In the genomic region with DNA sequence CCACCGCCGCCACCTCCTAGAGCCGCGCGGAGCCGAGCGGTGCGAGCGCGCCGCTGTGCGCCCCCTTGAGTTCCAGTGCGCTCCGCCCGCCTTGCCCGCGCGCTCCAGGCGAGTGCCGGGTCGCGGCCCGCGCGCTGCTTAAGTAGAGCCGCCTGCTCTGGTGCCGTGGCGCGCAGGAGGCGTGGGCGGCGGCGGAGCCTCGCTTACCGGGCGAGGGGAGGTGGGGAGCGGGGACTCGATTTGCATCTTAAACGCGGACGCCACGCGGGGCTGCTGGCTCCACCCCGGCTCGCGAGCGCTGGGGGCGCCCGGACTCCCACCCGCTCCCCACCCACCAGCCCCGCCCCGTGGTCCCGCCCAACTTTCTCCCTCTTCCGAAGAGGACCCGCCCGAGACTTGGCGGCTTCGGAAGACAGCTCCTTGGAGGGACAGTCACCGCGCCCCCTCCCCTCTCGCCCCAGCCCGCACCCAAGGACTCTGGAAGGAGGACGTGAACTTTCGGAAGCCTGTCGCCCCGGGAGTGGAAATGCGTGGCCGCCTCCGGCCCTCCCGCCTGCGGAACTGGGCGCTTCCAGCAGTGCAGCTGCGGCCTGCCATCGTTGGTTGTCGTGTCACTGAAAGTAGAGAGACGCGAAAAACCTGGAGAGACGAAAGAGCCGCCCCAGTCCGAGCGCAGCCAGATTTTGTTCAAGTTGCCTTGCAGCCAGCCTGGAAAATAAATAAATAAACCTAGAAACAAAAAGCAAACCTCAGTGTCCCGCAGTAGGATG, we compare ENCODE assay signal across 8 cellular contexts. TPM values are rescaled to one million over a fixed set of nuclear protein-coding genes. Genes with fewer than 3 reads are reported as not detected.
DNase-seq lines count a peak whose midpoint lies in the region; ATAC-seq and TF ChIP-seq lines count a peak whose summit lies in the region.

A gene (minus strand): TSS at position 114 of the 770 bp plus-strand sequence. CDS start 257 bp downstream, outside the sequence.

- H3K4me3 ChIP-seq in AG09309 (ENCODE audit: control insufficient read depth, low read depth, low read length) (peak within 1 kb of the TSS; percentile 64), endocrine pancreas (ENCODE audit: control insufficient read depth, insufficient read depth, low read length) (peak within 1 kb of the TSS; percentile 91)

- H3K36me3 ChIP-seq in endocrine pancreas (ENCODE audit: control insufficient read depth, insufficient read depth, low read length), result no peaks in the 10 kb centered on the region

- peak within 1 kb of the TSS; percentile 50 for H3K27ac Mint-ChIP-seq in activated CD8-positive, alpha-beta memory T cell treated with anti-CD3 and anti-CD28 coated beads, Interleukin-2, amount 10 ng/mL, durations not matched to agents 7 days and 5 days

- H3K4me1 Mint-ChIP-seq in activated CD8-positive, alpha-beta memory T cell treated with anti-CD3 and anti-CD28 coated beads, Interleukin-2, amount 10 ng/mL, durations not matched to agents 7 days and 5 days, result peaks cover 20% of the 10 kb centered on the region

- H3K9me3 ChIP-seq in endocrine pancreas (ENCODE audit: control insufficient read depth, low read length), result no peaks in the 10 kb centered on the region

- no peaks in the 10 kb centered on the region for H3K27me3 ChIP-seq in endocrine pancreas (ENCODE audit: control insufficient read depth, insufficient read depth, low read length)

- peak within 1 kb of the TSS; percentile 87 for H3K9ac ChIP-seq in endocrine pancreas (ENCODE audit: control insufficient read depth, insufficient read depth, low read length)

- H3K4me1 ChIP-seq in endocrine pancreas (ENCODE audit: control insufficient read depth, insufficient read depth, low read length), result peaks cover 13% of the 10 kb centered on the region

- ATAC-seq in GM18870 (IDR thresholded peaks at IDR 0.05; ENCODE audit: unreplicated experiment) (peak; percentile 41), HG03103 (IDR thresholded peaks at IDR 0.05; ENCODE audit: low read depth, unreplicated experiment) (peak; percentile 59)
- peak; percentile 80 for ATAC-seq in activated CD8-positive, alpha-beta memory T cell treated with anti-CD3 and anti-CD28 coated beads, Interleukin-2, amount 10 ng/mL, durations not matched to agents 7 days and 5 days

- no peaks in the 10 kb centered on the region for H3K9me3 Mint-ChIP-seq in activated CD8-positive, alpha-beta memory T cell treated with anti-CD3 and anti-CD28 coated beads, Interleukin-2, amount 10 ng/mL, durations not matched to agents 7 days and 5 days (ENCODE audit: low read depth)

- TF ChIP-seq CTCF in AG09309 (IDR thresholded peaks at IDR 0.05; ENCODE audit: control insufficient read depth, insufficient read depth, low read depth, low read length, missing control alignments), result peak; percentile 23

- peaks cover 72% of the 10 kb centered on the region for H3K27me3 Mint-ChIP-seq in activated CD8-positive, alpha-beta memory T cell treated with anti-CD3 and anti-CD28 coated beads, Interleukin-2, amount 10 ng/mL, durations not matched to agents 7 days and 5 days

- H3K4me3 Mint-ChIP-seq in activated CD8-positive, alpha-beta memory T cell treated with anti-CD3 and anti-CD28 coated beads, Interleukin-2, amount 10 ng/mL, durations not matched to agents 7 days and 5 days, result peak within 1 kb of the TSS; percentile 79

- CTCF ChIA-PET in activated CD8-positive, alpha-beta memory T cell treated with anti-CD3 and anti-CD28 coated beads, Interleukin-2, amount 10 ng/mL, durations not matched to agents 7 days and 5 days (lab: Charles Lee), result interaction anchor here (0.9 to 3.4 kb wide), 8 partner anchors 9 to 1010 kb away, joined by 3 to 14 read pairs (median 6); no protein-coding TSS in a partner anchor

- DNase-seq in AG09309 (ENCODE audit: low read depth) (no peak), NCI-H748 (lab: John Stamatoyannopoulos, UW; ENCODE audit: unreplicated experiment) (peak; percentile 87), mesenteric fat pad (ENCODE audit: low spot score) (peak; percentile 96)
- DNase-seq in activated CD8-positive, alpha-beta memory T cell treated with anti-CD3 and anti-CD28 coated beads, Interleukin-2, amount 10 ng/mL, durations not matched to agents 7 days and 5 days, result peak; percentile 72
- DNase-seq in stimulated activated CD8-positive, alpha-beta memory T cell treated with anti-CD3 and anti-CD28 coated beads, Interleukin-12 subunit alpha, Interleukin-12 subunit beta, amount 100 ng/mL, for 4 hours (ENCODE audit: low read depth), result peak; percentile 76

- H3K36me3 Mint-ChIP-seq in activated CD8-positive, alpha-beta memory T cell treated with anti-CD3 and anti-CD28 coated beads, Interleukin-2, amount 10 ng/mL, durations not matched to agents 7 days and 5 days, result no peaks in the 10 kb centered on the region

RNA-seq across cellular contexts. Expression of the gene that starts here (rescaled TPM):
- total RNA-seq in activated CD8-positive, alpha-beta memory T cell treated with anti-CD3 and anti-CD28 coated beads, Interleukin-2, amount 10 ng/mL, durations not matched to agents 7 days and 5 days, result 1 to 10 TPM; 2.4 to 3.7 TPM
- total RNA-seq in mesenteric fat pad, result 121 TPM

Comparison
In these comparisons a context has a peak if more than half of its experiments do, and no peak if none do; other contexts are left out.
1. RNA of the gene that starts here (total RNA-seq): 121 TPM in mesenteric fat pad (single experiment); 2.4 to 3.7 TPM in activated CD8-positive, alpha-beta memory T cell treated with anti-CD3 and anti-CD28 coated beads, Interleukin-2, amount 10 ng/mL, durations not matched to agents 7 days and 5 days; every median in the first group is over 10 times any median in the second.
2. Peak in every context shown above with its lines, with median percentiles within 50 percentile points of each other: ATAC-seq.